In genomic region chr17:2511462-2512369, GRCh38 we compare ENCODE assay signal across 1 cellular context.
TF ChIP-seq lines count a peak whose summit lies in the region.

METTL16 (minus strand) TSS chr17:2511888; CDS start chr17:2502331, 9,557 bp downstream.

TF ChIP-seq in K562, 482 proteins besides CTCF, POLR2A, EP300 and RAD21 (continued from another document and continues in another):
- TF ChIP-seq ARID4B (CRISPR knock-in tag; IDR thresholded peaks at IDR 0.05): peak; percentile 70
- no peak for TF ChIP-seq BHLHE40 (IDR thresholded peaks at IDR 0.05; ENCODE audit: low read length)
- TF ChIP-seq HCFC1 (IDR thresholded peaks at IDR 0.05; ENCODE audit: low read depth, low read length): peak; percentile 49; the same call in 1 of the 2 replicates
- TF ChIP-seq GATAD2B (IDR thresholded peaks at IDR 0.05; ENCODE audit: borderline replicate concordance): no peak
- TF ChIP-seq EP400 (IDR thresholded peaks at IDR 0.05): peak; percentile 86
- TF ChIP-seq ZNF134 (CRISPR knock-in tag; conservative IDR thresholded peaks at IDR 0.05): no peak
- peak in 1 of 2 experiments; percentile 7 for TF ChIP-seq E2F6 (IDR thresholded peaks at IDR 0.05; ENCODE audit: borderline replicate concordance in 1 of 2, extremely low read depth in 1 of 2, insufficient read depth in 1 of 2, insufficient read length in 1 of 2, low read depth in 1 of 2, low read length in 1 of 2, poor library complexity in 1 of 2, severe bottlenecking in 1 of 2)
- peak; percentile 84 for TF ChIP-seq PHF20 (IDR thresholded peaks at IDR 0.05; ENCODE audit: partially characterized antibody)
- TF ChIP-seq ZBTB34 (CRISPR knock-in tag; IDR thresholded peaks at IDR 0.05): no peak
- TF ChIP-seq MAFF (IDR thresholded peaks at IDR 0.05; ENCODE audit: low read length): no peak; the same call in 1 of the 2 replicates
- peak; percentile 59; the same call in 1 of the 2 replicates for TF ChIP-seq CREB3L1 (IDR thresholded peaks at IDR 0.05; ENCODE audit: borderline replicate concordance, low read depth)
- 0 out of 2 replicates have a peak, but pooled peaks have one; percentile 66 for TF ChIP-seq ZHX1 (conservative IDR thresholded peaks at IDR 0.05; ENCODE audit: low read length)
- TF ChIP-seq ID3 (CRISPR knock-in tag; IDR thresholded peaks at IDR 0.05): no peak
- TF ChIP-seq ID3 (tag; IDR thresholded peaks at IDR 0.05): 0 out of 2 replicates have a peak, but pooled peaks have one; percentile 46
- TF ChIP-seq ZNF398 (CRISPR knock-in tag; IDR thresholded peaks at IDR 0.05): no peak
- peak; percentile 47; the same call in 1 of the 2 replicates for TF ChIP-seq CXXC5 (CRISPR knock-in tag; IDR thresholded peaks at IDR 0.05)
- peak; percentile 80 for TF ChIP-seq L3MBTL2 (IDR thresholded peaks at IDR 0.05)
- peak; percentile 79 for TF ChIP-seq RBFOX2 (IDR thresholded peaks at IDR 0.05; ENCODE audit: low read depth, low read length)
- TF ChIP-seq RBM25 (IDR thresholded peaks at IDR 0.05; ENCODE audit: low read depth, low read length, severe bottlenecking): peak; percentile 48
- no peak for TF ChIP-seq ZBTB9 (CRISPR knock-in tag; IDR thresholded peaks at IDR 0.05)
- no peak for TF ChIP-seq VEZF1 (CRISPR knock-in tag; IDR thresholded peaks at IDR 0.05)
- peak; percentile 87 for TF ChIP-seq HNRNPLL (IDR thresholded peaks at IDR 0.05; ENCODE audit: low read depth, low read length, poor library complexity, severe bottlenecking)
- 0 out of 2 replicates have a peak, but pooled peaks have one; percentile 70 for TF ChIP-seq ETS1 (conservative IDR thresholded peaks at IDR 0.05; ENCODE audit: control insufficient read depth, low read depth, low read length)
- TF ChIP-seq TCF7L2 (IDR thresholded peaks at IDR 0.05; ENCODE audit: low read depth, low read length): peak; percentile 46; the same call in 1 of the 2 replicates
- peak; percentile 65 for TF ChIP-seq POLR2B (IDR thresholded peaks at IDR 0.05; ENCODE audit: low read depth, partially characterized antibody)
- peak; percentile 80 for TF ChIP-seq KDM5B (IDR thresholded peaks at IDR 0.05; ENCODE audit: insufficient replicate concordance, low read depth, low read length)
- TF ChIP-seq AFF4 (CRISPR knock-in tag; IDR thresholded peaks at IDR 0.05): peak; percentile 85; the same call in 1 of the 2 replicates
- peak; percentile 80 for TF ChIP-seq POLR2G (IDR thresholded peaks at IDR 0.05; ENCODE audit: low read depth, low read length)
- peak; percentile 72; the same call in 1 of the 2 replicates for TF ChIP-seq TFAP4 (CRISPR knock-in tag; IDR thresholded peaks at IDR 0.05; ENCODE audit: borderline replicate concordance)
- TF ChIP-seq HDAC1 (IDR thresholded peaks at IDR 0.05): peak in 1 of 2 experiments; percentile 84; a peak in 2 of 4 replicates
